In the genomic region with DNA sequence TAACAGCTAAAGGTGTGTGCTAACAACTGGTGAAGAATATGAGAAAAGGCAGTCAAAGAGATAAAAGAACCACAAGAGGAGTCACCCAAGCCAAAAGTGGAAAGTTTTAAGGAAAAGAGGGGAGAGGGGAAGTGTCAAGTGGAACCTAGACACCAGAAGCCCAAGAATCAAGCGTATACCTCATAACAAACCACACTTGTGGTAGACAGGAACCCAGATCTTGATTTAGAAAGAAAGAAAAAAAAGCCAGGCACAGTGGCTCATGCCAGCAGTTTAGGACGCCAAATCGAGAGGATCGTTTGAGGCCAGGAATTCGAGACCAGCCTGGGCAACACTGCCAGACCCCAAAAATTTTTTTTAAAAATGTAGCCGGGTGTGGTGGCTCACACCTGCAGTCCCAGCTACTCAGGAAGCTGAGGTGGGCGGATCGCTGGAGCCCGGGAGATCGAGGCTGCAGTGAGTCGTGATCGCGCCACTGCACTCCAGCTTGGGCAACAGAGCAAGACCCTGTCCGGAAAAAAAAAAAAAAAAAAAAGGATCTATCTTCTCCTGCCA, we compare ENCODE assay signal across 8 cellular contexts. TPM values are rescaled to one million over a fixed set of nuclear protein-coding genes. Genes with fewer than 3 reads are reported as not detected.
DNase-seq lines count a peak whose midpoint lies in the region; ATAC-seq, FAIRE-seq and TF ChIP-seq lines count a peak whose summit lies in the region.

No MANE protein-coding gene starts in this region.

- CTCF ChIA-PET in RWPE1 (lab: Yijun Ruan, JAX) (interaction anchor here (0.5 to 0.7 kb wide), 4 partner anchors 8 to 191 kb away, joined by 3 to 4 read pairs (median 4); no protein-coding TSS in a partner anchor), endothelial cell of umbilical vein (lab: Charles Lee) (interaction anchor here (0.7 to 4.2 kb wide), 8 partner anchors 8 to 779 kb away, joined by 3 to 24 read pairs (median 4); no protein-coding TSS in a partner anchor)

- no peaks in the 10 kb centered on the region for H3K9me1 ChIP-seq in endothelial cell of umbilical vein (replicated peaks; ENCODE audit: control insufficient read depth, extremely low read depth, insufficient read depth, low read length)

- no peaks in the 10 kb centered on the region for H3K9me3 Mint-ChIP-seq in progenitor cell of endocrine pancreas (ENCODE audit: low read depth)

- peak overlapping the region; percentile 65 for H3K4me2 ChIP-seq in endothelial cell of umbilical vein (ENCODE audit: insufficient read depth, low read length)

- POLR2A ChIA-PET in RWPE1 (lab: Yijun Ruan, JAX; ENCODE audit: low non-redundant PET) (no interaction called here), endothelial cell of umbilical vein (lab: Charles Lee) (no interaction called here)

- no peaks in the 10 kb centered on the region for H3K9me3 ChIP-seq in endothelial cell of umbilical vein (replicated peaks; ENCODE audit: control insufficient read depth, insufficient read depth, low read length)

- H3K79me2 ChIP-seq in endothelial cell of umbilical vein (ENCODE audit: control insufficient read depth, insufficient read depth, low read length): peaks cover 44% of the 10 kb centered on the region

- H3K27ac Mint-ChIP-seq in progenitor cell of endocrine pancreas: peak overlapping the region; percentile 93

- no peaks in the 10 kb centered on the region for H3K36me3 ChIP-seq in endothelial cell of umbilical vein (ENCODE audit: control insufficient read depth in 2 of 2, extremely low read depth in 1 of 2, insufficient read depth in 2 of 2, low read length in 2 of 2)

- DNase-seq in RWPE1 (ENCODE audit: low spot score) (no peak), endothelial cell of umbilical vein (ENCODE audit: low read depth, low spot score) (no peak), progenitor cell of endocrine pancreas (ENCODE audit: low spot score, unreplicated experiment) (no peak), HCEC 1CT (no peak), D721Med (ENCODE audit: insufficient read length, low spot score) (no peak)
- no peak for DNase-seq in activated effector memory CD4-positive, alpha-beta T cell treated with Interleukin-2 at 50 U/mL for 16 hours

- peak overlapping the region; percentile 80 to 95 (median 83) for H3K4me3 ChIP-seq in endothelial cell of umbilical vein (replicated peaks in 1 of 3; ENCODE audit: insufficient read depth in 1 of 3, low read depth in 1 of 3, low read length in 3 of 3)

- intact Hi-C loops in endothelial cell of umbilical vein (cut with micrococcal nuclease): loop anchor here (2.0 kb wide), 2 partner anchors 39 to 135 kb away; a partner anchor contains a TSS

- no peaks in the 10 kb centered on the region for H3K27me3 ChIP-seq in endothelial cell of umbilical vein (ENCODE audit: control insufficient read depth in 2 of 2, insufficient read depth in 2 of 2, low read length in 2 of 2)

- TSS peak; percentile 39 for BruUV-seq in endothelial cell of umbilical vein (replicated peaks; lab: Mats Ljungman, UMichigan)

- TF ChIP-seq CTCF in RWPE1 (conservative IDR thresholded peaks at IDR 0.05; ENCODE audit: low read depth): no peak
- no peak for TF ChIP-seq CTCF in endothelial cell of umbilical vein (IDR thresholded peaks at IDR 0.05; ENCODE audit: extremely low read depth in 1 of 2, insufficient read depth in 1 of 2, low read depth in 1 of 2, low read length in 2 of 2)
- no peak for TF ChIP-seq CTCF in progenitor cell of endocrine pancreas (IDR thresholded peaks at IDR 0.05; ENCODE audit: unreplicated experiment)
- no peak for TF ChIP-seq CTCF in D721Med (IDR thresholded peaks at IDR 0.05; ENCODE audit: insufficient read depth, missing control alignments)

- peak; percentile 1 for ATAC-seq in GM21515 (IDR thresholded peaks at IDR 0.05; ENCODE audit: unreplicated experiment)
- no peak for ATAC-seq in GM18498 (IDR thresholded peaks at IDR 0.05; ENCODE audit: unreplicated experiment)

- peak overlapping the region; percentile 97 for H3K4me3 Mint-ChIP-seq in progenitor cell of endocrine pancreas (ENCODE audit: low read depth)

- dilution Hi-C loops in endothelial cell of umbilical vein (cut with MboI; ENCODE audit: extremely low pct_ligation_motif_present, low sequenced_read_pairs): no loop called here

- peaks cover 16% of the 10 kb centered on the region for H3K4me1 Mint-ChIP-seq in progenitor cell of endocrine pancreas (ENCODE audit: low read depth)

- peaks cover 15% of the 10 kb centered on the region for H3K4me1 ChIP-seq in endothelial cell of umbilical vein (ENCODE audit: control insufficient read depth, extremely low read depth, insufficient read depth, low read length)

- H4K20me1 ChIP-seq in endothelial cell of umbilical vein (replicated peaks; ENCODE audit: control insufficient read depth, extremely low read depth, insufficient read depth, low read length): no peaks in the 10 kb centered on the region

- FAIRE-seq in endothelial cell of umbilical vein (lab: Jason Lieb, UNC) (no peak), D721Med (lab: Jason Lieb, UNC) (no peak)

- no peaks in the 10 kb centered on the region for H3K36me3 Mint-ChIP-seq in progenitor cell of endocrine pancreas (ENCODE audit: insufficient read depth)

- no peak for TF ChIP-seq POLR2A in endothelial cell of umbilical vein (IDR thresholded peaks at IDR 0.05; ENCODE audit: low read depth, low read length)

- H2AFZ ChIP-seq in endothelial cell of umbilical vein (ENCODE audit: low read depth, low read length): peak overlapping the region; percentile 95

- H3K27me3 Mint-ChIP-seq in progenitor cell of endocrine pancreas: no peaks in the 10 kb centered on the region

- H3K9ac ChIP-seq in endothelial cell of umbilical vein (replicated peaks; ENCODE audit: extremely low read depth, insufficient read depth, low read length): peak overlapping the region; percentile 81

- H3K27ac ChIP-seq in RWPE1: peak overlapping the region; percentile 80
- H3K27ac ChIP-seq in endothelial cell of umbilical vein (ENCODE audit: insufficient read depth, low read depth, low read length): no peak overlapping the region

TF ChIP-seq in endothelial cell of umbilical vein, 7 proteins besides CTCF, POLR2A, EP300 and RAD21:
- TF ChIP-seq, protein P1, sequence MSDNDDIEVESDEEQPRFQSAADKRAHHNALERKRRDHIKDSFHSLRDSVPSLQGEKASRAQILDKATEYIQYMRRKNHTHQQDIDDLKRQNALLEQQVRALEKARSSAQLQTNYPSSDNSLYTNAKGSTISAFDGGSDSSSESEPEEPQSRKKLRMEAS (IDR thresholded peaks at IDR 0.05; ENCODE audit: insufficient read depth, insufficient read length): no peak
- TF ChIP-seq MYC (IDR thresholded peaks at IDR 0.05; ENCODE audit: low read depth, low read length) (no peak), EZH2 (IDR thresholded peaks at IDR 0.05; ENCODE audit: borderline replicate concordance, low read depth, low read length, severe bottlenecking) (no peak), JUN (IDR thresholded peaks at IDR 0.05; ENCODE audit: borderline replicate concordance, insufficient read depth, insufficient read length, low read depth) (no peak), FOS (IDR thresholded peaks at IDR 0.05; ENCODE audit: borderline replicate concordance, insufficient read depth, low read length) (no peak), GATA2 (IDR thresholded peaks at IDR 0.05; ENCODE audit: insufficient read depth, insufficient read length, low read depth, low read length) (no peak), POLR2AphosphoS5 (IDR thresholded peaks at IDR 0.05; ENCODE audit: insufficient read depth, low read depth, low read length) (no peak)

RNA-seq across cellular contexts. Expression of a gene that starts 0.9 kb away (rescaled TPM):
- total RNA-seq in endothelial cell of umbilical vein (24.9 and 25.8 TPM in 2 replicates), progenitor cell of endocrine pancreas (16.7 and 18.4 TPM in 2 replicates)
- polyA plus RNA-seq in endothelial cell of umbilical vein: 11.9 and 12.2 TPM in 2 replicates
- polyA plus RNA-seq in endothelial cell of umbilical vein (2011; cell fraction: cytosol; rRNA removed): 18.8 and 19.0 TPM in 2 replicates
- polyA plus RNA-seq in endothelial cell of umbilical vein (2011; cell fraction: nucleus; rRNA removed): 19.9 and 20.6 TPM in 2 replicates
- polyA plus RNA-seq in endothelial cell of umbilical vein (2012): 14.5 and 21.1 TPM in 2 replicates
- polyA minus RNA-seq in endothelial cell of umbilical vein: 13.0 and 13.6 TPM in 2 replicates
- polyA minus RNA-seq in endothelial cell of umbilical vein (2011; cell fraction: cytosol; rRNA and poly(A)+ RNA removed): 8.8 TPM
- polyA minus RNA-seq in endothelial cell of umbilical vein (2011; cell fraction: nucleus; rRNA and poly(A)+ RNA removed): 6.2 and 9.7 TPM in 2 replicates

RNA-seq across cellular contexts. Expression of a gene that starts 38.2 kb away (rescaled TPM):
- total RNA-seq in endothelial cell of umbilical vein (249 and 250 TPM in 2 replicates), progenitor cell of endocrine pancreas (372 and 374 TPM in 2 replicates)
- polyA plus RNA-seq in endothelial cell of umbilical vein: 35.7 and 41.2 TPM in 2 replicates
- 130 and 143 TPM in 2 replicates for polyA plus RNA-seq in endothelial cell of umbilical vein (2011; cell fraction: cytosol; rRNA removed)
- 50.6 and 66.5 TPM in 2 replicates for polyA plus RNA-seq in endothelial cell of umbilical vein (2011; cell fraction: nucleus; rRNA removed)
- 230 and 281 TPM in 2 replicates for polyA plus RNA-seq in endothelial cell of umbilical vein (2012)
- 53.3 and 92.3 TPM in 2 replicates for polyA minus RNA-seq in endothelial cell of umbilical vein
- polyA minus RNA-seq in endothelial cell of umbilical vein (2011; cell fraction: cytosol; rRNA and poly(A)+ RNA removed): 49.1 TPM
- polyA minus RNA-seq in endothelial cell of umbilical vein (2011; cell fraction: nucleus; rRNA and poly(A)+ RNA removed): 17.5 and 25.1 TPM in 2 replicates

RNA-seq across cellular contexts. Expression of a gene that starts 38.7 kb away (rescaled TPM):
- total RNA-seq in endothelial cell of umbilical vein (21.2 TPM in 2 replicates), progenitor cell of endocrine pancreas (23.1 and 23.3 TPM in 2 replicates)
- polyA plus RNA-seq in endothelial cell of umbilical vein: 12.3 and 14.6 TPM in 2 replicates
- polyA plus RNA-seq in endothelial cell of umbilical vein (2011; cell fraction: cytosol; rRNA removed): 7.4 and 9.0 TPM in 2 replicates
- 16.6 and 20.9 TPM in 2 replicates for polyA plus RNA-seq in endothelial cell of umbilical vein (2011; cell fraction: nucleus; rRNA removed)
- polyA plus RNA-seq in endothelial cell of umbilical vein (2012): 3.9 and 5.1 TPM in 2 replicates
- 33.6 and 44.3 TPM in 2 replicates for polyA minus RNA-seq in endothelial cell of umbilical vein
- 6.2 TPM for polyA minus RNA-seq in endothelial cell of umbilical vein (2011; cell fraction: cytosol; rRNA and poly(A)+ RNA removed)
- 19.3 and 26.4 TPM in 2 replicates for polyA minus RNA-seq in endothelial cell of umbilical vein (2011; cell fraction: nucleus; rRNA and poly(A)+ RNA removed)

RNA-seq across cellular contexts. Expression of a gene that starts 43.6 kb away (rescaled TPM):
- not detected in 2 replicates for total RNA-seq in endothelial cell of umbilical vein
- not detected in 2 replicates for polyA plus RNA-seq in endothelial cell of umbilical vein
- polyA plus RNA-seq in endothelial cell of umbilical vein (2011; cell fraction: cytosol; rRNA removed): not detected in 2 replicates
- polyA plus RNA-seq in endothelial cell of umbilical vein (2011; cell fraction: nucleus; rRNA removed): not detected in 2 replicates
- 0.07 TPM in 1 of 2 replicates, not detected in the other for polyA plus RNA-seq in endothelial cell of umbilical vein (2012)
- not detected in 2 replicates for polyA minus RNA-seq in endothelial cell of umbilical vein
- polyA minus RNA-seq in endothelial cell of umbilical vein (2011; cell fraction: cytosol; rRNA and poly(A)+ RNA removed): not detected
- polyA minus RNA-seq in endothelial cell of umbilical vein (2011; cell fraction: nucleus; rRNA and poly(A)+ RNA removed): not detected in 2 replicates
- total RNA-seq in progenitor cell of endocrine pancreas: not detected in 2 replicates
